ENCODE assay signal across 1 cellular context in genomic region chr20:428658-429200, GRCh38.
TF ChIP-seq lines count a peak whose summit lies in the region.

No MANE protein-coding gene starts in this region.

TF ChIP-seq in HepG2, 621 proteins besides CTCF, POLR2A, EP300 and RAD21 (continued from another document and continues in another):
- no peak for TF ChIP-seq ZSCAN21 (CRISPR knock-in tag; IDR thresholded peaks at IDR 0.05; ENCODE audit: borderline replicate concordance)
- TF ChIP-seq AGO2 (optimal IDR thresholded peaks at IDR 0.05; ENCODE audit: low read depth, low read length): peak; percentile 97
- no peak for TF ChIP-seq ZNF30 (CRISPR knock-in tag; IDR thresholded peaks at IDR 0.05)
- TF ChIP-seq ZNF713 (CRISPR knock-in tag; IDR thresholded peaks at IDR 0.05): no peak
- TF ChIP-seq NRL (CRISPR knock-in tag; IDR thresholded peaks at IDR 0.05; ENCODE audit: borderline replicate concordance): no peak
- TF ChIP-seq NFATC3 (CRISPR knock-in tag; IDR thresholded peaks at IDR 0.05): no peak
- TF ChIP-seq ZNF83 (CRISPR knock-in tag; IDR thresholded peaks at IDR 0.05; ENCODE audit: borderline replicate concordance): no peak
- TF ChIP-seq NONO (IDR thresholded peaks at IDR 0.05): no peak
- TF ChIP-seq NONO (CRISPR knock-in tag; conservative IDR thresholded peaks at IDR 0.05): 0 out of 2 replicates have a peak, but pooled peaks have one; percentile 49
- no peak for TF ChIP-seq CBX5 (CRISPR knock-in tag; IDR thresholded peaks at IDR 0.05; ENCODE audit: borderline replicate concordance)
- peak; percentile 72 for TF ChIP-seq AGO1 (IDR thresholded peaks at IDR 0.05; ENCODE audit: low read depth, low read length, poor library complexity, severe bottlenecking)
- peak; percentile 10; the same call in 1 of the 2 replicates for TF ChIP-seq POLR2G (IDR thresholded peaks at IDR 0.05; ENCODE audit: low read depth, low read length)
- no peak for TF ChIP-seq ZNF850 (CRISPR knock-in tag; conservative IDR thresholded peaks at IDR 0.05)
- no peak for TF ChIP-seq ZMAT5 (CRISPR knock-in tag; IDR thresholded peaks at IDR 0.05; ENCODE audit: borderline replicate concordance, low read depth)
- no peak for TF ChIP-seq CREB1 (IDR thresholded peaks at IDR 0.05)
- no peak for TF ChIP-seq CREB1 (CRISPR knock-in tag; IDR thresholded peaks at IDR 0.05)
- TF ChIP-seq KDM2A (CRISPR knock-in tag; IDR thresholded peaks at IDR 0.05; ENCODE audit: borderline replicate concordance, low read depth): 0 out of 2 replicates have a peak, but pooled peaks have one; percentile 9
- TF ChIP-seq FOXK1 (CRISPR knock-in tag; IDR thresholded peaks at IDR 0.05; ENCODE audit: borderline replicate concordance, low read depth): no peak
- no peak for TF ChIP-seq KDM4B (CRISPR knock-in tag; IDR thresholded peaks at IDR 0.05)
- no peak for TF ChIP-seq LCORL (IDR thresholded peaks at IDR 0.05)
- TF ChIP-seq LCORL (CRISPR knock-in tag; IDR thresholded peaks at IDR 0.05): no peak
- no peak for TF ChIP-seq NFE2L1 (CRISPR knock-in tag; IDR thresholded peaks at IDR 0.05; ENCODE audit: borderline replicate concordance)
- TF ChIP-seq ZNF512 (CRISPR knock-in tag; IDR thresholded peaks at IDR 0.05): no peak
- 0 out of 2 replicates have a peak, but pooled peaks have one; percentile 26 for TF ChIP-seq MZF1 (CRISPR knock-in tag; IDR thresholded peaks at IDR 0.05; ENCODE audit: borderline replicate concordance)
- no peak for TF ChIP-seq ZNF33B (CRISPR knock-in tag; IDR thresholded peaks at IDR 0.05)
- TF ChIP-seq TEF (CRISPR knock-in tag; IDR thresholded peaks at IDR 0.05): no peak
- no peak for TF ChIP-seq GFI1 (CRISPR knock-in tag; IDR thresholded peaks at IDR 0.05; ENCODE audit: borderline replicate concordance)
- no peak for TF ChIP-seq THAP7 (CRISPR knock-in tag; IDR thresholded peaks at IDR 0.05)
- TF ChIP-seq HNF1A (IDR thresholded peaks at IDR 0.05; ENCODE audit: low read depth): no peak
- no peak for TF ChIP-seq HNF1A (CRISPR knock-in tag; IDR thresholded peaks at IDR 0.05; ENCODE audit: borderline replicate concordance)
- TF ChIP-seq HNRNPH1 (optimal IDR thresholded peaks at IDR 0.05; ENCODE audit: low read depth, low read length): peak; percentile 68
- TF ChIP-seq GTF3A (CRISPR knock-in tag; conservative IDR thresholded peaks at IDR 0.05): no peak
- no peak for TF ChIP-seq ZNF530 (CRISPR knock-in tag; IDR thresholded peaks at IDR 0.05; ENCODE audit: low read depth)
- no peak for TF ChIP-seq ZBTB42 (CRISPR knock-in tag; IDR thresholded peaks at IDR 0.05)
- no peak for TF ChIP-seq ZC3H13 (CRISPR knock-in tag; IDR thresholded peaks at IDR 0.05)
- peak; percentile 89; the same call in 1 of the 2 replicates for TF ChIP-seq ZBTB33 (CRISPR knock-in tag; IDR thresholded peaks at IDR 0.05)
- peak; percentile 63 for TF ChIP-seq RBM22 (optimal IDR thresholded peaks at IDR 0.05; ENCODE audit: low read length)
- TF ChIP-seq ZNF550 (CRISPR knock-in tag; IDR thresholded peaks at IDR 0.05; ENCODE audit: borderline replicate concordance): no peak
- TF ChIP-seq TCF7 (IDR thresholded peaks at IDR 0.05; ENCODE audit: low read depth): no peak
- TF ChIP-seq SRY (CRISPR knock-in tag; IDR thresholded peaks at IDR 0.05): 0 out of 2 replicates have a peak, but pooled peaks have one; percentile 53
- no peak for TF ChIP-seq BCL3 (CRISPR knock-in tag; IDR thresholded peaks at IDR 0.05)
- TF ChIP-seq ZFP37 (CRISPR knock-in tag; IDR thresholded peaks at IDR 0.05; ENCODE audit: borderline replicate concordance): no peak
- no peak for TF ChIP-seq ZNF704 (CRISPR knock-in tag; IDR thresholded peaks at IDR 0.05; ENCODE audit: borderline replicate concordance)
- no peak for TF ChIP-seq CHD4 (IDR thresholded peaks at IDR 0.05; ENCODE audit: borderline replicate concordance, low read length)
- TF ChIP-seq CREB3 (CRISPR knock-in tag; IDR thresholded peaks at IDR 0.05): no peak
- no peak for TF ChIP-seq CREM (IDR thresholded peaks at IDR 0.05)
- no peak for TF ChIP-seq CREM (CRISPR knock-in tag; IDR thresholded peaks at IDR 0.05)
- TF ChIP-seq CENPX (CRISPR knock-in tag; IDR thresholded peaks at IDR 0.05): no peak
- no peak for TF ChIP-seq SAFB2 (CRISPR knock-in tag; IDR thresholded peaks at IDR 0.05; ENCODE audit: borderline replicate concordance, low read depth)
- no peak for TF ChIP-seq ZBTB43 (CRISPR knock-in tag; conservative IDR thresholded peaks at IDR 0.05)
- TF ChIP-seq HOXA3 (CRISPR knock-in tag; IDR thresholded peaks at IDR 0.05): no peak
- no peak for TF ChIP-seq PRDM4 (CRISPR knock-in tag; IDR thresholded peaks at IDR 0.05; ENCODE audit: borderline replicate concordance)
